26 cellular contexts compared by ENCODE assay signal in the genomic region with DNA sequence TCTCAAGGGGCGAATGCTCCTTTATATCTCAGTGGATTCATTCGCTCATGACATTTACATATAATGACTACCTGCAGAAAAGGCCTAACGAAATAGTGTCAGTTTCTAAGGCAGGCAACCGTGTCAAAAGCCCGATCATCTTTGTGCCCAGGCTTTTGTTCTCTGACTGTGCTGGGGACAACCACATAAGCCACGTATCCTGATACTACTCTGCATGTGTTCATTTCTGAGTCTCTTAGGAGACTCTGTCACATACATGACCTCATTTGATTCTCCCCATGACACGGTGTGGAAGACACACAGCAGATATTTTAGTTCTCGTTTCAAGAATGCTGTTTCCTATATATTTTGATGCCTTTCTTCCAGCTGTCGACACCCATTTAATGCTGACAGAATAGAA.
"Had no signal": no experiment of that assay in that cellular context is flagged by ENCODE, and none has a peak within 500 bp of the region (broad histone marks: within the 10 kb centered on the region; RNA-seq: fewer than 3 reads in every experiment).

No MANE protein-coding gene starts in this region.

- H3K4me1 Mint-ChIP-seq: naive B cell; stimulated activated memory B cell treated with anti-CD40 and anti-IgM and Interleukin-4, amounts not matched to agents 10 μg/mL and 1 μg/mL and 100 μg/mL, for 72 hours had no signal

- H3K4me1 ChIP-seq: right atrium auricular region had no signal

- H3K27me3 Mint-ChIP-seq: naive B cell; natural killer cell treated with Interleukin-12 subunit alpha and Interleukin-12 subunit beta and Interleukin-15 and Interleukin-18, amount 100 ng/mL, for 72 hours; stimulated activated memory B cell treated with anti-CD40 and anti-IgM and Interleukin-4, amounts not matched to agents 10 μg/mL and 1 μg/mL and 100 μg/mL, for 72 hours; stimulated activated naive CD8-positive, alpha-beta T cell treated with anti-CD3 and anti-CD28 coated beads, Interleukin-15, amount 100 ng/mL, for 72 hours; type B pancreatic cell had no signal

- H3K4me3 ChIP-seq: lower lobe of right lung, ovary, right atrium auricular region, right lobe of liver, smooth muscle cell, tibial nerve, uterus had no signal

- H3K27me3 ChIP-seq: ovary, right atrium auricular region, right lobe of liver, tibial nerve, uterus had no signal

- H3K4me2 ChIP-seq: smooth muscle cell had no signal

- H3K9me3 Mint-ChIP-seq: natural killer cell treated with Interleukin-12 subunit alpha and Interleukin-12 subunit beta and Interleukin-15 and Interleukin-18, amount 100 ng/mL, for 72 hours; stimulated activated naive CD8-positive, alpha-beta T cell treated with anti-CD3 and anti-CD28 coated beads, Interleukin-15, amount 100 ng/mL, for 72 hours had no signal

- H3K27ac ChIP-seq: lower lobe of right lung, right atrium auricular region, right lobe of liver, uterus had no signal

- H3K9me3 ChIP-seq: lower lobe of right lung, ovary, right atrium auricular region, right lobe of liver, tibial nerve, uterus had no signal

- H3K4me3 Mint-ChIP-seq: naive B cell; natural killer cell treated with Interleukin-12 subunit alpha and Interleukin-12 subunit beta and Interleukin-15 and Interleukin-18, amount 100 ng/mL, for 72 hours; stimulated activated memory B cell treated with anti-CD40 and anti-IgM and Interleukin-4, amounts not matched to agents 10 μg/mL and 1 μg/mL and 100 μg/mL, for 72 hours; stimulated activated naive CD8-positive, alpha-beta T cell treated with anti-CD3 and anti-CD28 coated beads, Interleukin-15, amount 100 ng/mL, for 72 hours; type B pancreatic cell had no signal

- ATAC-seq: left lobe of liver; lower lobe of right lung; natural killer cell treated with Interleukin-12 subunit alpha and Interleukin-12 subunit beta and Interleukin-15 and Interleukin-18, amount 100 ng/mL, for 72 hours; right lobe of liver; stimulated activated memory B cell treated with anti-CD40 and anti-IgM and Interleukin-4, amounts not matched to agents 10 μg/mL and 1 μg/mL and 100 μg/mL, for 72 hours; stimulated activated naive CD8-positive, alpha-beta T cell treated with anti-CD3 and anti-CD28 coated beads, Interleukin-15, amount 100 ng/mL, for 72 hours had no signal

- DNase-seq: hippocampal formation; kidney glomerular epithelial cell; left cardiac atrium; left ventricle myocardium superior; lower lobe of right lung; mammary epithelial cell; mesenchymal stem cell; naive B cell; right lobe of liver; stimulated activated CD4-positive, alpha-beta T cell treated with anti-CD3 and anti-CD28 coated beads, Interleukin-1b, Interleukin-23, amount 100 ng/mL, for 48 hours; stimulated activated CD4-positive, alpha-beta T cell treated with anti-CD3 and anti-CD28 coated beads, Interleukin-2, amount 100 ng/mL, for 48 hours; stimulated activated CD4-positive, alpha-beta T cell treated with anti-CD3 and anti-CD28 coated beads, Interleukin-4, amount 100 ng/mL, for 4 hours; stimulated activated CD8-positive, alpha-beta memory T cell treated with anti-CD3 and anti-CD28 coated beads, Interleukin-4, amount 100 ng/mL, for 48 hours; stimulated activated naive CD4-positive, alpha-beta T cell treated with Interleukin-2 at 50 U/mL for 16 hours; stimulated activated naive CD8-positive, alpha-beta T cell treated with anti-CD3 and anti-CD28 coated beads, Interleukin-15, amount 100 ng/mL, for 72 hours; substantia nigra; uterus had no signal

- H3K36me3 ChIP-seq: lower lobe of right lung, ovary, right atrium auricular region, right lobe of liver, tibial nerve, uterus had no signal

- H3K36me3 Mint-ChIP-seq: naive B cell; natural killer cell treated with Interleukin-12 subunit alpha and Interleukin-12 subunit beta and Interleukin-15 and Interleukin-18, amount 100 ng/mL, for 72 hours; stimulated activated memory B cell treated with anti-CD40 and anti-IgM and Interleukin-4, amounts not matched to agents 10 μg/mL and 1 μg/mL and 100 μg/mL, for 72 hours; type B pancreatic cell had no signal

- H3K27ac Mint-ChIP-seq: natural killer cell treated with Interleukin-12 subunit alpha and Interleukin-12 subunit beta and Interleukin-15 and Interleukin-18, amount 100 ng/mL, for 72 hours; progenitor cell of endocrine pancreas; stimulated activated memory B cell treated with anti-CD40 and anti-IgM and Interleukin-4, amounts not matched to agents 10 μg/mL and 1 μg/mL and 100 μg/mL, for 72 hours; stimulated activated naive CD8-positive, alpha-beta T cell treated with anti-CD3 and anti-CD28 coated beads, Interleukin-15, amount 100 ng/mL, for 72 hours; type B pancreatic cell had no signal
